ENCODE assay signal across 1 cellular context in the genomic region with DNA sequence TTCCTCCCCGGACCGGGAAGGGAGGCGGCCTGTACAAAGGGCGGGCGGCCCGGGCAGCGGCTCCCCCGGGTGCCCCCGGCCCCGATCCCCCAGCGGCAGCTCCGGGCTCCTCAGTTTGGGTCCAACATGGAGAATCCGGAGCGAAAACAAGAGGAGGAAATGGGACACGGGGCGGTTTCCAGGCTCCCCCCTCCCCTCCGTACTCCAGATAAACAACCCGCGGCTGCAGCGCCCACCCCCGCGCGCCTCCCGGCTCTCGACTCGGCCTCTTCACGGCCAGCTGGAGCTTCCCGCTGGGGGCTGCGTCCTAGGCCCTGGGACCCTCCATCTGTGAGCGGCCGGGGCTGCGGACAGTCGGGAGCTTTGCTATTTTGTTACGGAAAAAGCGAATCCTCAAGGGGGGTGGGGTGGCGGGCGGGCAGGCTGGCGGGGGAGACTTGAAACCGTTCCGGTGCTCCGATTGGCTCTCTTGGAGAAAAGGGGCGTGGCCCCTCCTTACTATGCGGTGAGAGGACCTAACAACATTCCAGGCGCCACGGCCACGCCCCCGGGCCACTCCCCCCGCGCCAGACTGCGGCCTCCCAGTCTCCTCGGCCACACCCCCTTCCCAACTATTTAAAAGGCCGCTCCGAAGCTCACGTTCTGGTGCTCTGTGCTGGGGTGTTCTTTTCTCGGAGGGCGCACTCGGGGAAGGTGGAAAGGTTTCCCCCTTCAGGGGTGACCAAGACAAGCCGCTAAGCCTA.
TF ChIP-seq lines count a peak whose summit lies in the region.

A gene with protein sequence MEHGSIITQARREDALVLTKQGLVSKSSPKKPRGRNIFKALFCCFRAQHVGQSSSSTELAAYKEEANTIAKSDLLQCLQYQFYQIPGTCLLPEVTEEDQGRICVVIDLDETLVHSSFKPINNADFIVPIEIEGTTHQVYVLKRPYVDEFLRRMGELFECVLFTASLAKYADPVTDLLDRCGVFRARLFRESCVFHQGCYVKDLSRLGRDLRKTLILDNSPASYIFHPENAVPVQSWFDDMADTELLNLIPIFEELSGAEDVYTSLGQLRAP (minus strand): TSS at position 153 of the 743 bp plus-strand sequence. CDS start 294 bp downstream, outside the sequence.

TF ChIP-seq in K562, 482 proteins besides CTCF, POLR2A, EP300 and RAD21 (continued from another document):
- TF ChIP-seq, protein P1, sequence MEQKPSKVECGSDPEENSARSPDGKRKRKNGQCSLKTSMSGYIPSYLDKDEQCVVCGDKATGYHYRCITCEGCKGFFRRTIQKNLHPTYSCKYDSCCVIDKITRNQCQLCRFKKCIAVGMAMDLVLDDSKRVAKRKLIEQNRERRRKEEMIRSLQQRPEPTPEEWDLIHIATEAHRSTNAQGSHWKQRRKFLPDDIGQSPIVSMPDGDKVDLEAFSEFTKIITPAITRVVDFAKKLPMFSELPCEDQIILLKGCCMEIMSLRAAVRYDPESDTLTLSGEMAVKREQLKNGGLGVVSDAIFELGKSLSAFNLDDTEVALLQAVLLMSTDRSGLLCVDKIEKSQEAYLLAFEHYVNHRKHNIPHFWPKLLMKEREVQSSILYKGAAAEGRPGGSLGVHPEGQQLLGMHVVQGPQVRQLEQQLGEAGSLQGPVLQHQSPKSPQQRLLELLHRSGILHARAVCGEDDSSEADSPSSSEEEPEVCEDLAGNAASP (IDR thresholded peaks at IDR 0.05): no peak
- TF ChIP-seq ATF1 (CRISPR knock-in tag; IDR thresholded peaks at IDR 0.05) (no peak), ATF1 (tag; IDR thresholded peaks at IDR 0.05) (peak; percentile 36), TCF3 (CRISPR knock-in tag; IDR thresholded peaks at IDR 0.05) (no peak), RBM17 (IDR thresholded peaks at IDR 0.05; ENCODE audit: borderline replicate concordance, low read depth, low read length) (no peak), MAZ (CRISPR knock-in tag; conservative IDR thresholded peaks at IDR 0.05 in 1 of 2, IDR thresholded peaks at IDR 0.05 in 1 of 2) (peak in 1 of 2 experiments; percentile 51; a peak in 3 of 4 replicates), FOXA3 (CRISPR knock-in tag; conservative IDR thresholded peaks at IDR 0.05 in 1 of 2, IDR thresholded peaks at IDR 0.05 in 1 of 2) (0 out of 4 replicates have a peak, but pooled peaks of 1 of the 2 experiments have one; percentile 5), HNRNPLL (IDR thresholded peaks at IDR 0.05; ENCODE audit: low read depth, low read length, poor library complexity, severe bottlenecking) (peak; percentile 26), ZSCAN29 (IDR thresholded peaks at IDR 0.05) (peak; percentile 89)
- TF ChIP-seq, protein P2, sequence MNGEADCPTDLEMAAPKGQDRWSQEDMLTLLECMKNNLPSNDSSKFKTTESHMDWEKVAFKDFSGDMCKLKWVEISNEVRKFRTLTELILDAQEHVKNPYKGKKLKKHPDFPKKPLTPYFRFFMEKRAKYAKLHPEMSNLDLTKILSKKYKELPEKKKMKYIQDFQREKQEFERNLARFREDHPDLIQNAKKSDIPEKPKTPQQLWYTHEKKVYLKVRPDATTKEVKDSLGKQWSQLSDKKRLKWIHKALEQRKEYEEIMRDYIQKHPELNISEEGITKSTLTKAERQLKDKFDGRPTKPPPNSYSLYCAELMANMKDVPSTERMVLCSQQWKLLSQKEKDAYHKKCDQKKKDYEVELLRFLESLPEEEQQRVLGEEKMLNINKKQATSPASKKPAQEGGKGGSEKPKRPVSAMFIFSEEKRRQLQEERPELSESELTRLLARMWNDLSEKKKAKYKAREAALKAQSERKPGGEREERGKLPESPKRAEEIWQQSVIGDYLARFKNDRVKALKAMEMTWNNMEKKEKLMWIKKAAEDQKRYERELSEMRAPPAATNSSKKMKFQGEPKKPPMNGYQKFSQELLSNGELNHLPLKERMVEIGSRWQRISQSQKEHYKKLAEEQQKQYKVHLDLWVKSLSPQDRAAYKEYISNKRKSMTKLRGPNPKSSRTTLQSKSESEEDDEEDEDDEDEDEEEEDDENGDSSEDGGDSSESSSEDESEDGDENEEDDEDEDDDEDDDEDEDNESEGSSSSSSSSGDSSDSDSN (IDR thresholded peaks at IDR 0.05; ENCODE audit: borderline replicate concordance in 1 of 2, low read depth in 2 of 2, low read length in 2 of 2): 0 out of 4 replicates have a peak, but pooled peaks of 1 of the 2 experiments have one; percentile 37
- TF ChIP-seq, protein P3, sequence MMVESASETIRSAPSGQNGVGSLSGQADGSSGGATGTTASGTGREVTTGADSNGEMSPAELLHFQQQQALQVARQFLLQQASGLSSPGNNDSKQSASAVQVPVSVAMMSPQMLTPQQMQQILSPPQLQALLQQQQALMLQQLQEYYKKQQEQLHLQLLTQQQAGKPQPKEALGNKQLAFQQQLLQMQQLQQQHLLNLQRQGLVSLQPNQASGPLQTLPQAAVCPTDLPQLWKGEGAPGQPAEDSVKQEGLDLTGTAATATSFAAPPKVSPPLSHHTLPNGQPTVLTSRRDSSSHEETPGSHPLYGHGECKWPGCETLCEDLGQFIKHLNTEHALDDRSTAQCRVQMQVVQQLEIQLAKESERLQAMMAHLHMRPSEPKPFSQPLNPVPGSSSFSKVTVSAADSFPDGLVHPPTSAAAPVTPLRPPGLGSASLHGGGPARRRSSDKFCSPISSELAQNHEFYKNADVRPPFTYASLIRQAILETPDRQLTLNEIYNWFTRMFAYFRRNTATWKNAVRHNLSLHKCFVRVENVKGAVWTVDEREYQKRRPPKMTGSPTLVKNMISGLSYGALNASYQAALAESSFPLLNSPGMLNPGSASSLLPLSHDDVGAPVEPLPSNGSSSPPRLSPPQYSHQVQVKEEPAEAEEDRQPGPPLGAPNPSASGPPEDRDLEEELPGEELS (CRISPR knock-in tag; IDR thresholded peaks at IDR 0.05; ENCODE audit: borderline replicate concordance): peak; percentile 77; the same call in 1 of the 2 replicates
- TF ChIP-seq, protein P4, sequence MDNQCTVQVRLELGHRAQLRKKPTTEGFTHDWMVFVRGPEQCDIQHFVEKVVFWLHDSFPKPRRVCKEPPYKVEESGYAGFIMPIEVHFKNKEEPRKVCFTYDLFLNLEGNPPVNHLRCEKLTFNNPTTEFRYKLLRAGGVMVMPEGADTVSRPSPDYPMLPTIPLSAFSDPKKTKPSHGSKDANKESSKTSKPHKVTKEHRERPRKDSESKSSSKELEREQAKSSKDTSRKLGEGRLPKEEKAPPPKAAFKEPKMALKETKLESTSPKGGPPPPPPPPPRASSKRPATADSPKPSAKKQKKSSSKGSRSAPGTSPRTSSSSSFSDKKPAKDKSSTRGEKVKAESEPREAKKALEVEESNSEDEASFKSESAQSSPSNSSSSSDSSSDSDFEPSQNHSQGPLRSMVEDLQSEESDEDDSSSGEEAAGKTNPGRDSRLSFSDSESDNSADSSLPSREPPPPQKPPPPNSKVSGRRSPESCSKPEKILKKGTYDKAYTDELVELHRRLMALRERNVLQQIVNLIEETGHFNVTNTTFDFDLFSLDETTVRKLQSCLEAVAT (IDR thresholded peaks at IDR 0.05): peak in 1 of 2 experiments; percentile 94; a peak in 2 of 4 replicates
